ENCODE assay signal across 1 cellular context in the genomic region with DNA sequence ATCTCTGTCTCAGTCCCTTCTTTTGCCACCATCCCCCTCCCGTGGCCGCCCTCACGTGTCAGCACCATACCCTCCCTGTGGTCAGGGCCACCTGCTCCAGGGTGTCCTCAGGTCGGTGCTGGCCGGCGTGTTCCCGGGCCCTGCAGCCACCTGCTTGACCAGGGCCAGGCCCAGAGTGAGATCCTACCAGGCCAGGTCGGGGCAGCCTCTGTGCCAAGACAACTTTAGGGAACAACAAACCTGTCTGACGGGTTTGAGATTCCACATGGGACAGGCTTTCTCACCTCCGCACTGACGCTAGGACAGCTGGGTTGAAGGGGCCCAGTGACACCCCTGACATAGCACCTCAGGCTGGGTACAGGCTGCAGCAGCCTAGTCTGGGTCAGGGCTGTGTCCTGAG.
TF ChIP-seq lines count a peak whose summit lies in the region.

No MANE protein-coding gene starts in this region.

TF ChIP-seq in H1, 55 proteins besides CTCF, POLR2A, EP300 and RAD21:
- TF ChIP-seq KDM1A (IDR thresholded peaks at IDR 0.05; ENCODE audit: borderline replicate concordance, low read length): no peak
